ENCODE assay signal across 18 cellular contexts in genomic region chr11:93906486-93906885, GRCh38. TPM values are rescaled to one million over a fixed set of nuclear protein-coding genes. Genes with fewer than 3 reads are reported as not detected.
DNase-seq lines count a peak whose midpoint lies in the region; ATAC-seq, FAIRE-seq and TF ChIP-seq lines count a peak whose summit lies in the region.
"Had no signal": no experiment of that assay in that cellular context is flagged by ENCODE, and none has a peak within 500 bp of the region (broad histone marks: within the 10 kb centered on the region; RNA-seq: fewer than 3 reads in every experiment).

No MANE protein-coding gene starts in this region.

- no peak overlapping the region for H4K5ac ChIP-seq in IMR-90 (ENCODE audit: low read depth, low read length)

- H2AK5ac ChIP-seq in IMR-90 (ENCODE audit: low read depth, low read length) (no peak overlapping the region), trophoblast cell (ENCODE audit: low read length) (no peak overlapping the region)

- H3K9ac ChIP-seq in IMR-90 (ENCODE audit: low read depth, low read length) (no peak overlapping the region), astrocyte (ENCODE audit: low read length) (no peak overlapping the region), trophoblast cell (ENCODE audit: low read length) (no peak overlapping the region)

- H3K9me1 ChIP-seq in IMR-90 (ENCODE audit: insufficient read depth, low read length): peaks cover 13% of the 10 kb centered on the region

- H3K14ac ChIP-seq in IMR-90 (replicated peaks; ENCODE audit: low read depth, low read length) (no peak overlapping the region), trophoblast cell (ENCODE audit: low read length) (no peak overlapping the region)

- peaks cover 9% of the 10 kb centered on the region for H3K4me1 ChIP-seq in IMR-90 (ENCODE audit: control insufficient read depth, insufficient read depth, low read length)
- H3K4me1 ChIP-seq in astrocyte (ENCODE audit: insufficient read depth, low read length): peaks cover 21% of the 10 kb centered on the region
- no peaks in the 10 kb centered on the region for H3K4me1 ChIP-seq in trophoblast cell (ENCODE audit: control insufficient read depth in 1 of 2, insufficient read depth in 2 of 2, low read length in 2 of 2)
- H3K4me1 ChIP-seq: BE2C, HAP-1 had no signal

- H2BK20ac ChIP-seq in IMR-90 (ENCODE audit: low read depth, low read length): no peak overlapping the region

- H3K18ac ChIP-seq in IMR-90 (ENCODE audit: low read depth, low read length): no peak overlapping the region
- H3K18ac ChIP-seq in trophoblast cell (ENCODE audit: low read length): no peak overlapping the region

- H2BK5ac ChIP-seq in IMR-90 (ENCODE audit: low read depth, low read length, poor library complexity, severe bottlenecking) (no peak overlapping the region), trophoblast cell (ENCODE audit: low read depth, low read length, poor library complexity) (no peak overlapping the region)

- H3K56ac ChIP-seq in IMR-90 (ENCODE audit: extremely low read depth, insufficient read depth, low read length): no peak overlapping the region

- H3K23ac ChIP-seq in IMR-90 (ENCODE audit: low read depth, low read length) (no peak overlapping the region), trophoblast cell (ENCODE audit: low read length) (no peak overlapping the region)

- H3K36me3 ChIP-seq in IMR-90 (ENCODE audit: control insufficient read depth, insufficient read depth, low read length) (no peaks in the 10 kb centered on the region), astrocyte (ENCODE audit: insufficient read depth, low read length) (no peaks in the 10 kb centered on the region), trophoblast cell (ENCODE audit: control insufficient read depth in 1 of 2, insufficient read depth in 2 of 2, low read length in 2 of 2) (no peaks in the 10 kb centered on the region)
- H3K36me3 ChIP-seq: BE2C, HAP-1 had no signal

- H2BK15ac ChIP-seq in IMR-90 (ENCODE audit: low read depth, low read length): peak overlapping the region; percentile 15; the same call in 1 of the 3 replicates

- H4K12ac ChIP-seq in trophoblast cell (ENCODE audit: low read depth, low read length): no peak overlapping the region

- no peak overlapping the region for H4K91ac ChIP-seq in IMR-90 (ENCODE audit: insufficient read depth, low read depth, low read length)
- H4K91ac ChIP-seq in trophoblast cell (ENCODE audit: low read depth, low read length): no peak overlapping the region

- H3K27me3 ChIP-seq in IMR-90 (ENCODE audit: control insufficient read depth, insufficient read depth, low read length): no peaks in the 10 kb centered on the region
- no peaks in the 10 kb centered on the region for H3K27me3 ChIP-seq in astrocyte (ENCODE audit: insufficient read depth, low read length)
- H3K27me3 ChIP-seq in trophoblast cell (ENCODE audit: insufficient read depth, low read length): no peaks in the 10 kb centered on the region
- H3K27me3 ChIP-seq: BE2C had no signal

- dilution Hi-C loops in IMR-90 (cut with HindIII; ENCODE audit: low sequenced_read_pairs, unreplicated experiment): no loop called here

- FAIRE-seq in GM12892 (lab: Jason Lieb, UNC): peak; percentile 9
- no peak for FAIRE-seq in astrocyte (lab: Jason Lieb, UNC)
- FAIRE-seq: A549, GM18507, HepG2, HTR-8/SVneo had no signal

- in situ Hi-C loops in IMR-90 (cut with MboI; ENCODE audit: low sequenced_read_pairs): no loop called here

- H4K20me1 ChIP-seq in IMR-90 (ENCODE audit: insufficient read depth, low read length) (no peaks in the 10 kb centered on the region), astrocyte (ENCODE audit: insufficient read depth, low read length) (no peaks in the 10 kb centered on the region)

- H3K79me1 ChIP-seq in IMR-90 (ENCODE audit: low read depth in 1 of 2, low read length in 2 of 2): no peaks in the 10 kb centered on the region
- H3K79me1 ChIP-seq in trophoblast cell (ENCODE audit: low read length): no peaks in the 10 kb centered on the region

- POLR2A ChIA-PET in IMR-90 (lab: Charles Lee; ENCODE audit: unreplicated experiment): no interaction called here

- no peak overlapping the region for H2AFZ ChIP-seq in IMR-90 (replicated peaks; ENCODE audit: low read length, poor library complexity)
- no peak overlapping the region for H2AFZ ChIP-seq in astrocyte (ENCODE audit: low read depth, low read length)
- no peak overlapping the region for H2AFZ ChIP-seq in trophoblast cell (ENCODE audit: insufficient read depth, low read length, poor library complexity)

- H3K27ac ChIP-seq in IMR-90 (ENCODE audit: insufficient read depth, low read length) (no peak overlapping the region), astrocyte (ENCODE audit: low read depth, low read length) (no peak overlapping the region), trophoblast cell (ENCODE audit: low read depth, low read length) (no peak overlapping the region)
- H3K27ac ChIP-seq: A549, C4-2B had no signal

- intact Hi-C loops in IMR-90 (cut with micrococcal nuclease): loop anchor here (5.0 kb wide), 1 partner anchor 276 kb away; no protein-coding TSS in a partner anchor

- H3K4me2 ChIP-seq in IMR-90 (ENCODE audit: low read depth, low read length) (no peak overlapping the region), astrocyte (ENCODE audit: low read length) (peak overlapping the region; percentile 12), trophoblast cell (ENCODE audit: low read length) (no peak overlapping the region)
- H3K4me2 ChIP-seq: A549 had no signal

- no peak overlapping the region for H3K4me3 Mint-ChIP-seq in astrocyte (ENCODE audit: unreplicated experiment)
- H3K4me3 Mint-ChIP-seq: CD4-positive, alpha-beta memory T cell had no signal

- peaks cover 28% of the 10 kb centered on the region for H3K4me1 Mint-ChIP-seq in astrocyte (ENCODE audit: low read depth, unreplicated experiment)
- H3K4me1 Mint-ChIP-seq: CD4-positive, alpha-beta memory T cell had no signal

- H4K8ac ChIP-seq in IMR-90 (ENCODE audit: low read depth in 2 of 2, low read length in 2 of 2) (no peak overlapping the region), trophoblast cell (ENCODE audit: low read depth, low read length) (no peak overlapping the region)

- H3K4me3 ChIP-seq in IMR-90 (ENCODE audit: insufficient read depth, low read depth, low read length) (no peak overlapping the region), astrocyte (ENCODE audit: insufficient read depth, low read depth, low read length) (no peak overlapping the region), trophoblast cell (ENCODE audit: low read depth, low read length) (no peak overlapping the region)
- H3K4me3 ChIP-seq: A549, HAP-1 had no signal

- WGBS in IMR-90 (ENCODE audit: extremely low coverage in 2 of 2, insufficient read length in 1 of 2), 2 experiments: no CpG with 5 or more reads among the region's 2 CpGs
- WGBS in trophoblast cell (ENCODE audit: extremely low coverage, insufficient coverage, insufficient read length): no CpG with 5 or more reads among the region's 2 CpGs

- no peaks in the 10 kb centered on the region for H3K9me3 ChIP-seq in IMR-90 (ENCODE audit: control insufficient read depth, insufficient read depth, low read length)
- no peaks in the 10 kb centered on the region for H3K9me3 ChIP-seq in astrocyte (ENCODE audit: insufficient read depth, low read depth, low read length)
- H3K9me3 ChIP-seq in trophoblast cell (ENCODE audit: insufficient read depth, low read depth, low read length): peaks cover 2% of the 10 kb centered on the region
- H3K9me3 ChIP-seq: A549, BE2C, HAP-1 had no signal

- H2BK120ac ChIP-seq in IMR-90 (ENCODE audit: low read depth, low read length) (0 out of 2 replicates have a peak overlapping the region, but pooled peaks have one; percentile 98), trophoblast cell (ENCODE audit: insufficient read depth, low read length, poor library complexity) (no peak overlapping the region)

- ATAC-seq in IMR-90 (ENCODE audit: low read depth): no peak
- no peak for ATAC-seq in GM21576 (IDR thresholded peaks at IDR 0.05; ENCODE audit: unreplicated experiment)
- ATAC-seq: A549, HepG2 had no signal

- no peaks in the 10 kb centered on the region for H3K36me3 Mint-ChIP-seq in astrocyte (ENCODE audit: low read depth, unreplicated experiment)
- H3K36me3 Mint-ChIP-seq: CD4-positive, alpha-beta memory T cell had no signal

- CTCF ChIA-PET in IMR-90 (lab: Yijun Ruan, JAX): interaction anchor here (0.8 to 2.1 kb wide), 2 partner anchors 11 to 537 kb away, joined by 3 to 13 read pairs; no protein-coding TSS in a partner anchor

- no peak for TF ChIP-seq RAD21 in IMR-90 (IDR thresholded peaks at IDR 0.05; ENCODE audit: low read length)

- no peaks in the 10 kb centered on the region for H3K9me3 Mint-ChIP-seq in astrocyte (ENCODE audit: unreplicated experiment)
- H3K9me3 Mint-ChIP-seq: CD4-positive, alpha-beta memory T cell had no signal

- no peak for DNase-seq in GM12892 (ENCODE audit: insufficient read length)
- peak; percentile 25 for DNase-seq in IMR-90
- DNase-seq in astrocyte (ENCODE audit: low read depth): peak; percentile 21
- DNase-seq in trophoblast cell: peak; percentile 29 to 74
- no peak for DNase-seq in RPMI8226
- DNase-seq in activated CD4-positive, alpha-beta T cell treated with anti-CD3 and anti-CD28 coated beads for 48 hours: no peak
- DNase-seq: BE2C; CD4-positive, alpha-beta memory T cell; DMS79; GDM1; GOT3 had no signal

- no peaks in the 10 kb centered on the region for H3K27me3 Mint-ChIP-seq in astrocyte (ENCODE audit: low read depth, unreplicated experiment)

- H3K4ac ChIP-seq in IMR-90 (ENCODE audit: low read depth, low read length) (0 out of 2 replicates have a peak overlapping the region, but pooled peaks have one; percentile 26), trophoblast cell (ENCODE audit: low read depth, low read length) (no peak overlapping the region)

- BruUV-seq in IMR-90 (replicated peaks; lab: Mats Ljungman, UMichigan): no TSS peak

- no peak overlapping the region for H3K27ac Mint-ChIP-seq in astrocyte (ENCODE audit: unreplicated experiment)
- H3K27ac Mint-ChIP-seq: CD4-positive, alpha-beta memory T cell had no signal

- H2BK12ac ChIP-seq in trophoblast cell (ENCODE audit: low read length): no peak overlapping the region

- H3K79me2 ChIP-seq in astrocyte (ENCODE audit: insufficient read depth, low read length) (no peaks in the 10 kb centered on the region), trophoblast cell (ENCODE audit: control insufficient read depth, insufficient read depth, low read length, poor library complexity) (no peaks in the 10 kb centered on the region)

- TF ChIP-seq POLR2A in GM12892 (IDR thresholded peaks at IDR 0.05; ENCODE audit: low read depth, low read length) (no peak), IMR-90 (IDR thresholded peaks at IDR 0.05; ENCODE audit: low read depth, low read length) (no peak)

- no peak overlapping the region for H2AK9ac ChIP-seq in IMR-90 (replicated peaks; ENCODE audit: low read depth, low read length, poor library complexity)

- no peak for TF ChIP-seq CTCF in IMR-90 (conservative IDR thresholded peaks at IDR 0.05; ENCODE audit: low read depth, low read length)
- TF ChIP-seq CTCF in astrocyte (IDR thresholded peaks at IDR 0.05; ENCODE audit: insufficient read depth, low read depth, low read length): no peak

RNA-seq across cellular contexts. Expression of gene VSTM5, which starts 56.1 kb away (rescaled TPM):
- polyA plus RNA-seq in GM12892 (2012; ENCODE audit: missing spikeins): 0.08 TPM
- total RNA-seq in IMR-90 (2012; rRNA removed) (0.28 and 0.36 TPM in 2 replicates), astrocyte (0.19 and 0.45 TPM in 2 replicates)
- 0.17 and 0.43 TPM in 2 replicates for polyA plus RNA-seq in IMR-90 (2012; rRNA removed)
- 0.14 and 0.15 TPM in 2 replicates for polyA plus RNA-seq in IMR-90 (2012; cell fraction: cytosol; rRNA removed)
- polyA plus RNA-seq in IMR-90 (2012; cell fraction: nucleus; rRNA removed; ENCODE audit: low replicate concordance): 0.53 and 1.5 TPM in 2 replicates
- 0.18 and 0.22 TPM in 2 replicates for polyA plus RNA-seq in trophoblast cell (2013)
- total RNA-seq: CD4-positive, alpha-beta memory T cell; HepG2 had no signal
- polyA plus RNA-seq: CD4-positive, alpha-beta memory T cell; HepG2 had no signal

Comparison
In these comparisons a context has a peak if more than half of its experiments do, and no peak if none do; other contexts are left out.
1. DNase-seq: peak in IMR-90 (single experiment), astrocyte (single experiment) and trophoblast cell (2 of 2); none in GM12892 (single experiment), RPMI8226 (single experiment) and activated CD4-positive, alpha-beta T cell treated with anti-CD3 and anti-CD28 coated beads for 48 hours (single experiment).